In the genomic region with DNA sequence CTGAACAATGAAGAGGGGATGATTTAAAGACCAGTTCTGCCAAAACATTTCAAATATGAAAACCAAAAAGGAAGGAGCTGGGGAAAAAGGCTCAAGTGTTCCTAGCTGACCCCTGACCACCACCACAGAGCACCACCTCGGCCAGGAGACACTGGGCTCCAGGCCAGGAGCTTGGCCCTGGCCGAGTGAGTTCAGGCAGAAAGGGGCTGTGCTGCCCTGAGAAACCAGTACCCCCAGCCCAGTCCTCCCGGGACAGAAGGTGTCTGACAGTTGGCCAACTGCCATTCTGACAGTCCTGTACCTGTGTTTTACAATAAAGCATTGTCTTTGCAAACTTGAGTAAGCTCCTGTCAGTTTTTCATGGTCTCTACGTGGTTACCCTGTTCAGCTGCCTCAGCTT, we compare ENCODE assay signal across 26 cellular contexts.
DNase-seq lines count a peak whose midpoint lies in the region; ATAC-seq and TF ChIP-seq lines count a peak whose summit lies in the region.
"Had no signal": no experiment of that assay in that cellular context is flagged by ENCODE, and none has a peak within 500 bp of the region (broad histone marks: within the 10 kb centered on the region; RNA-seq: fewer than 3 reads in every experiment).

No MANE protein-coding gene starts in this region.

- H3K27ac ChIP-seq in Karpas-422 (ENCODE audit: low read length) = no peak overlapping the region
- H3K27ac ChIP-seq in suprapubic skin = peak overlapping the region; percentile 29
- no peak overlapping the region for H3K27ac ChIP-seq in psoas muscle
- H3K27ac ChIP-seq: A549, HL-60, SJSA1 had no signal

- no peak overlapping the region for H3K27ac Mint-ChIP-seq in Calu3 (ENCODE audit: unreplicated experiment)
- H3K27ac Mint-ChIP-seq: CD8-positive, alpha-beta T cell had no signal

- no peak overlapping the region for H2AFZ ChIP-seq in Karpas-422 (ENCODE audit: low read length)

- ATAC-seq in left lobe of liver = peak; percentile 10
- no peak for ATAC-seq in psoas muscle
- ATAC-seq: A549; CD8-positive, alpha-beta T cell; HCT116; HepG2; PC-3; Right ventricle myocardium inferior had no signal

- intact Hi-C loops in Calu3 (cut with micrococcal nuclease; ENCODE audit: unreplicated experiment) = no loop called here
- intact Hi-C loops in psoas muscle (cut with DNase I) = no loop called here

- H3K27me3 Mint-ChIP-seq in Calu3 (ENCODE audit: unreplicated experiment) = no peaks in the 10 kb centered on the region

- no TSS peak for BruUV-seq in Calu3 (replicated peaks; lab: Mats Ljungman, UMichigan)

- CTCF ChIA-PET in Calu3 (lab: Charles Lee) = no interaction called here

- H4K20me1 ChIP-seq in Karpas-422 (ENCODE audit: insufficient read depth, low read depth, low read length) = no peaks in the 10 kb centered on the region

- H3K79me2 ChIP-seq in Karpas-422 (ENCODE audit: low read length) = no peaks in the 10 kb centered on the region

- no peak overlapping the region for H3K9ac ChIP-seq in Karpas-422 (ENCODE audit: low read length)

- H3K4me1 Mint-ChIP-seq in Calu3 (ENCODE audit: low read depth, unreplicated experiment) = no peaks in the 10 kb centered on the region

- DNase-seq in Calu3 (peak; percentile 4), Karpas-422 (peak; percentile 22), left lobe of liver (ENCODE audit: low spot score) (no peak), suprapubic skin (ENCODE audit: low spot score in 2 of 2) (no peak), psoas muscle (no peak), inferior parietal cortex (ENCODE audit: extremely low spot score) (no peak), DMS 273 treated with DMSO at 0.1 percent for 48 hours (lab: John Stamatoyannopoulos, UW) (no peak), NCI-H82 (lab: John Stamatoyannopoulos, UW) (no peak)
- DNase-seq: CD8-positive, alpha-beta T cell; DMS153; DND-41; Kasumi-1; MV-4-11; NCI-H1105 treated with DMSO at 0.1 percent for 48 hours; NCI-H2029; NCI-H446; NCI-H524 treated with DMSO at 0.1 percent for 48 hours; NCI-H774; NK-92 treated with Interleukin-12 subunit alpha and Interleukin-12 subunit beta, amount 100 ng/mL, for 24 hours; PC-3 had no signal

- 49% methylated on average over 4 of the region's 4 CpGs for WGBS in suprapubic skin
- 68 to 74% (median 70%) methylated on average over 4 of the region's 4 CpGs for WGBS in psoas muscle, 3 donors

- no peaks in the 10 kb centered on the region for H3K36me3 Mint-ChIP-seq in Calu3 (ENCODE audit: insufficient read depth, unreplicated experiment)

- no peak overlapping the region for H3K4me3 Mint-ChIP-seq in Calu3 (ENCODE audit: low read depth, unreplicated experiment)
- H3K4me3 Mint-ChIP-seq: CD8-positive, alpha-beta T cell had no signal

- H3K4me1 ChIP-seq in Karpas-422 (ENCODE audit: low read length) (no peaks in the 10 kb centered on the region), suprapubic skin (no peaks in the 10 kb centered on the region), psoas muscle (no peaks in the 10 kb centered on the region)
- H3K4me1 ChIP-seq: SJSA1 had no signal

- H3K4me3 ChIP-seq in Karpas-422 (ENCODE audit: low read length) = no peak overlapping the region
- H3K4me3 ChIP-seq in suprapubic skin = no peak overlapping the region
- H3K4me3 ChIP-seq in psoas muscle = no peak overlapping the region
- H3K4me3 ChIP-seq: A549, SJSA1 had no signal

- no peak for TF ChIP-seq POLR2A in suprapubic skin (IDR thresholded peaks at IDR 0.05)

- no peak for TF ChIP-seq CTCF in Calu3 (IDR thresholded peaks at IDR 0.05; ENCODE audit: unreplicated experiment)
- no peak for TF ChIP-seq CTCF in suprapubic skin (IDR thresholded peaks at IDR 0.05)
- no peak for TF ChIP-seq CTCF in psoas muscle (IDR thresholded peaks at IDR 0.05)

- no peak for TF ChIP-seq EP300 in suprapubic skin (IDR thresholded peaks at IDR 0.05)

- no peaks in the 10 kb centered on the region for H3K9me2 ChIP-seq in Karpas-422 (replicated peaks; ENCODE audit: insufficient read depth, low read length)

- H3K27me3 ChIP-seq in Karpas-422 (ENCODE audit: low read length) (no peaks in the 10 kb centered on the region), suprapubic skin (no peaks in the 10 kb centered on the region), psoas muscle (ENCODE audit: insufficient read depth in 3 of 3, low read length in 2 of 3) (no peaks in the 10 kb centered on the region)
- H3K27me3 ChIP-seq: SJSA1 had no signal

- H3K36me3 ChIP-seq in Karpas-422 (ENCODE audit: insufficient read depth, low read length) (0 out of 2 replicates have a peak, but pooled peaks cover 5% of the 10 kb centered on the region), suprapubic skin (peaks cover 15% of the 10 kb centered on the region), psoas muscle (ENCODE audit: insufficient read depth in 1 of 2, low read depth in 1 of 2) (peaks cover 0 to 15% of the 10 kb centered on the region in 2 donors)

- H3K4me2 ChIP-seq in Karpas-422 (ENCODE audit: low read depth, low read length, poor library complexity, severe bottlenecking) = no peak overlapping the region
- H3K4me2 ChIP-seq: A549 had no signal

- no peaks in the 10 kb centered on the region for H3K9me3 ChIP-seq in Karpas-422 (ENCODE audit: low read length)
- H3K9me3 ChIP-seq in suprapubic skin = no peaks in the 10 kb centered on the region
- H3K9me3 ChIP-seq in psoas muscle = no peaks in the 10 kb centered on the region
- H3K9me3 ChIP-seq: SJSA1 had no signal

- peaks cover 2% of the 10 kb centered on the region for H3K9me3 Mint-ChIP-seq in Calu3 (ENCODE audit: low read depth, unreplicated experiment)
- H3K9me3 Mint-ChIP-seq: CD8-positive, alpha-beta T cell had no signal

Comparison
In these comparisons a context has a peak if more than half of its experiments do, and no peak if none do; other contexts are left out.
1. DNase-seq: peak in Calu3 (single experiment) and Karpas-422 (single experiment); none in left lobe of liver (single experiment), suprapubic skin (0 of 2), psoas muscle (0 of 2), inferior parietal cortex (single experiment), DMS 273 treated with DMSO at 0.1 percent for 48 hours (single experiment) and NCI-H82 (single experiment).